ENCODE assay signal across 35 cellular contexts in the genomic region with DNA sequence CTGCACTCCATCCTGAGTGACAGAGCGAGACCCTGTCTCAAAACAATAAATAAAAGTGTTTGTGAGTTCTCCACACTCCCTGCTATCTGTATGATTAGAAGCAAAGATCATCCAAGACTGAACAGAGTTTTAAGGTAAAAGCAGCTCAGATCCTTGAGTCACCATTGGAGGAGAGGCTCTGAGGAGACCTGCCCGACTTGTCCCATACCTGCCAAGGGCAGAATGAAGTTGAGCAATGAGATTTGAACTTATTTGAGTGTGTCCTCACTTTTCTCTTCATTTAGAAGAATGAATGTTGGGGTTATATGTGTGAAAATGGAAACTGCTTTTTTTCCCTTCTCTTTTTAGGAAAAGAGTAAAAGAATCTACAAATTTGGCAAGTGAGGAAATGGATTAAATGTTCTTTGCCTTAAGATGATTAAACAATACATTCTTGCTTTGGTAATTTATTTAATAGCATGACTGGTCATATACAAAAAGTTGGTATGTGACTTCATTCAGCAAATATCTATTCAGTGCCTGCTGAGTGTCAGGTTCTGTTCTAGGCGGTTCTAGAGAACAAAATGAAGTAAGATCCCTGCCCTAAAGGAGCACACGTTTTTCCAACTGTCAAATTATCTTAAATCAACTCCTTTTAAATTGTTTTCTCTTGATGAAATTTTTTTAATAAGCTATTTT.
"Had no signal": no experiment of that assay in that cellular context is flagged by ENCODE, and none has a peak within 500 bp of the region (broad histone marks: within the 10 kb centered on the region; RNA-seq: fewer than 3 reads in every experiment).

No MANE protein-coding gene starts in this region.

- DNase-seq: activated B cell treated with CpG ODN at 0.5 μM for 24 hours; activated CD4-positive, alpha-beta memory T cell treated with anti-CD3 and anti-CD28 coated beads for 36 hours; activated CD4-positive, alpha-beta T cell treated with anti-CD3 and anti-CD28 coated beads, Interleukin-2, amount 10 ng/mL, durations not matched to agents 24 days and 14 days; activated CD8-positive, alpha-beta memory T cell treated with anti-CD3 and anti-CD28 coated beads, Interleukin-2, amount 10 ng/mL, durations not matched to agents 7 days and 5 days; activated CD8-positive, alpha-beta memory T cell treated with anti-CD3 and anti-CD28 coated beads, Interleukin-2, amount 50 U/mL, for 4 hours; activated CD8-positive, alpha-beta T cell treated with anti-CD3 and anti-CD28 coated beads, Interleukin-2, amount 10 ng/mL, durations not matched to agents 7 days and 5 days; activated effector memory CD4-positive, alpha-beta T cell treated with anti-CD3 and anti-CD28 coated beads, Interleukin-2, amount 50 U/mL, for 16 hours; activated naive CD4-positive, alpha-beta T cell treated with anti-CD3 and anti-CD28 coated beads for 36 hours; activated naive CD8-positive, alpha-beta T cell treated with anti-CD3 and anti-CD28 coated beads for 36 hours; activated naive CD8-positive, alpha-beta T cell treated with anti-CD3 and anti-CD28 coated beads, Interleukin-2, amount 50 U/mL, for 24 hours; activated T-cell treated with anti-CD3 and anti-CD28 coated beads, Interleukin-2, amount 50 U/mL, for 24 hours; activated T-cell treated with anti-CD3 and anti-CD28 coated beads, Interleukin-2, amount 50 U/mL, for 72 hours; adrenal gland; amygdala; aorta; central memory CD4-positive, alpha-beta T cell; cerebellar nuclear complex; colonic mucosa; effector CD8-positive, alpha-beta T cell; gastrocnemius medialis; glutamatergic neuron; heart left ventricle; T-helper 1 cell; T-helper 17 cell; T1000; WERI-Rb-1 had no signal

- H3K36me3 ChIP-seq: adrenal gland, breast epithelium, cardiac muscle cell, colonic mucosa, esophagus muscularis mucosa, gastrocnemius medialis, heart left ventricle, WERI-Rb-1 had no signal

- H3K9me3 Mint-ChIP-seq: activated B cell treated with CpG ODN at 0.5 μM for 24 hours; activated CD4-positive, alpha-beta memory T cell treated with anti-CD3 and anti-CD28 coated beads for 36 hours; activated CD4-positive, alpha-beta T cell treated with anti-CD3 and anti-CD28 coated beads, Interleukin-2, amount 10 ng/mL, durations not matched to agents 24 days and 14 days; activated naive CD4-positive, alpha-beta T cell treated with anti-CD3 and anti-CD28 coated beads for 36 hours; activated naive CD4-positive, alpha-beta T cell treated with anti-CD3 and anti-CD28 coated beads, Interleukin-2, amount 50 U/mL, for 24 hours; activated naive CD8-positive, alpha-beta T cell treated with anti-CD3 and anti-CD28 coated beads for 36 hours; activated naive CD8-positive, alpha-beta T cell treated with anti-CD3 and anti-CD28 coated beads, Interleukin-2, amount 50 U/mL, for 24 hours; activated T-cell treated with anti-CD3 and anti-CD28 coated beads, Interleukin-2, amount 50 U/mL, for 24 hours; activated T-cell treated with anti-CD3 and anti-CD28 coated beads, Interleukin-2, amount 50 U/mL, for 72 hours; activated T-helper 2 cell treated with anti-CD3 and anti-CD28 coated beads, Interferon-gamma antibody, Interleukin-2, Interleukin-4, amounts not matched to agents 10 μg/mL and 5 μg/mL and 100 μg/mL, durations not matched to agents 14 hours and 24 hours and 36 hours; T-helper 2 cell treated with Interferon-gamma antibody and Interleukin-4, amounts not matched to agents 5 μg/mL and 100 μg/mL, for 36 hours had no signal

- ATAC-seq: activated CD4-positive, CD25-positive, alpha-beta regulatory T cell treated with anti-CD3 and anti-CD28 coated beads, Interleukin-2, amount 50 U/mL, for 24 hours; activated CD8-positive, alpha-beta memory T cell treated with anti-CD3 and anti-CD28 coated beads, Interleukin-2, amount 10 ng/mL, durations not matched to agents 7 days and 5 days; activated CD8-positive, alpha-beta T cell treated with anti-CD3 and anti-CD28 coated beads, Interleukin-2, amount 10 ng/mL, durations not matched to agents 7 days and 5 days; activated naive CD8-positive, alpha-beta T cell treated with anti-CD3 and anti-CD28 coated beads, Interleukin-2, amount 50 U/mL, for 24 hours; activated T-cell treated with anti-CD3 and anti-CD28 coated beads, Interleukin-2, amount 50 U/mL, for 72 hours; foreskin keratinocyte; gastrocnemius medialis; heart left ventricle; T-helper 17 cell had no signal

- H3K27me3 ChIP-seq: adrenal gland, breast epithelium, cardiac muscle cell, colonic mucosa, esophagus muscularis mucosa, foreskin keratinocyte, gastrocnemius medialis, heart left ventricle had no signal

- H3K4me1 Mint-ChIP-seq: activated B cell treated with CpG ODN at 0.5 μM for 24 hours; activated CD4-positive, alpha-beta T cell treated with anti-CD3 and anti-CD28 coated beads, Interleukin-2, amount 10 ng/mL, durations not matched to agents 24 days and 14 days; activated CD8-positive, alpha-beta memory T cell treated with anti-CD3 and anti-CD28 coated beads, Interleukin-2, amount 10 ng/mL, durations not matched to agents 7 days and 5 days; activated naive CD4-positive, alpha-beta T cell treated with anti-CD3 and anti-CD28 coated beads, Interleukin-2, amount 50 U/mL, for 24 hours; activated naive CD8-positive, alpha-beta T cell treated with anti-CD3 and anti-CD28 coated beads for 36 hours; activated naive CD8-positive, alpha-beta T cell treated with anti-CD3 and anti-CD28 coated beads, Interleukin-2, amount 50 U/mL, for 24 hours; T-helper 17 cell had no signal

- H3K36me3 Mint-ChIP-seq: activated CD4-positive, alpha-beta memory T cell treated with anti-CD3 and anti-CD28 coated beads for 36 hours; activated CD8-positive, alpha-beta memory T cell treated with anti-CD3 and anti-CD28 coated beads, Interleukin-2, amount 10 ng/mL, durations not matched to agents 7 days and 5 days; activated naive CD4-positive, alpha-beta T cell treated with anti-CD3 and anti-CD28 coated beads, Interleukin-2, amount 50 U/mL, for 24 hours; activated naive CD8-positive, alpha-beta T cell treated with anti-CD3 and anti-CD28 coated beads for 36 hours; brain had no signal

- H3K4me1 ChIP-seq: adrenal gland, breast epithelium, colonic mucosa, esophagus muscularis mucosa, foreskin keratinocyte, gastrocnemius medialis, heart left ventricle had no signal

- H3K27ac Mint-ChIP-seq: activated B cell treated with CpG ODN at 0.5 μM for 24 hours; activated CD4-positive, alpha-beta memory T cell treated with anti-CD3 and anti-CD28 coated beads for 36 hours; activated CD4-positive, alpha-beta T cell treated with anti-CD3 and anti-CD28 coated beads, Interleukin-2, amount 10 ng/mL, durations not matched to agents 24 days and 14 days; activated CD8-positive, alpha-beta memory T cell treated with anti-CD3 and anti-CD28 coated beads, Interleukin-2, amount 10 ng/mL, durations not matched to agents 7 days and 5 days; activated CD8-positive, alpha-beta T cell treated with anti-CD3 and anti-CD28 coated beads, Interleukin-2, amount 10 ng/mL, durations not matched to agents 7 days and 5 days; activated naive CD4-positive, alpha-beta T cell treated with anti-CD3 and anti-CD28 coated beads for 36 hours; activated naive CD4-positive, alpha-beta T cell treated with anti-CD3 and anti-CD28 coated beads, Interleukin-2, amount 50 U/mL, for 24 hours; activated naive CD8-positive, alpha-beta T cell treated with anti-CD3 and anti-CD28 coated beads for 36 hours; activated naive CD8-positive, alpha-beta T cell treated with anti-CD3 and anti-CD28 coated beads, Interleukin-2, amount 50 U/mL, for 24 hours; activated T-cell treated with anti-CD3 and anti-CD28 coated beads, Interleukin-2, amount 50 U/mL, for 24 hours; activated T-cell treated with anti-CD3 and anti-CD28 coated beads, Interleukin-2, amount 50 U/mL, for 72 hours; activated T-helper 2 cell treated with anti-CD3 and anti-CD28 coated beads, Interferon-gamma antibody, Interleukin-2, Interleukin-4, amounts not matched to agents 10 μg/mL and 5 μg/mL and 100 μg/mL, durations not matched to agents 14 hours and 24 hours and 36 hours; T-helper 17 cell; T-helper 2 cell treated with Interferon-gamma antibody and Interleukin-4, amounts not matched to agents 5 μg/mL and 100 μg/mL, for 36 hours had no signal

- H3K9me3 ChIP-seq: adrenal gland, breast epithelium, colonic mucosa, esophagus muscularis mucosa, gastrocnemius medialis, heart left ventricle had no signal

- H3K4me3 Mint-ChIP-seq: activated B cell treated with CpG ODN at 0.5 μM for 24 hours; activated CD4-positive, alpha-beta memory T cell treated with anti-CD3 and anti-CD28 coated beads for 36 hours; activated CD4-positive, alpha-beta T cell treated with anti-CD3 and anti-CD28 coated beads, Interleukin-2, amount 10 ng/mL, durations not matched to agents 24 days and 14 days; activated CD8-positive, alpha-beta memory T cell treated with anti-CD3 and anti-CD28 coated beads, Interleukin-2, amount 10 ng/mL, durations not matched to agents 7 days and 5 days; activated CD8-positive, alpha-beta T cell treated with anti-CD3 and anti-CD28 coated beads, Interleukin-2, amount 10 ng/mL, durations not matched to agents 7 days and 5 days; activated naive CD4-positive, alpha-beta T cell treated with anti-CD3 and anti-CD28 coated beads for 36 hours; activated naive CD4-positive, alpha-beta T cell treated with anti-CD3 and anti-CD28 coated beads, Interleukin-2, amount 50 U/mL, for 24 hours; activated naive CD8-positive, alpha-beta T cell treated with anti-CD3 and anti-CD28 coated beads for 36 hours; activated naive CD8-positive, alpha-beta T cell treated with anti-CD3 and anti-CD28 coated beads, Interleukin-2, amount 50 U/mL, for 24 hours; activated T-cell treated with anti-CD3 and anti-CD28 coated beads, Interleukin-2, amount 50 U/mL, for 24 hours; activated T-cell treated with anti-CD3 and anti-CD28 coated beads, Interleukin-2, amount 50 U/mL, for 72 hours; brain; T-helper 17 cell; T-helper 2 cell treated with Interferon-gamma antibody and Interleukin-4, amounts not matched to agents 5 μg/mL and 100 μg/mL, for 36 hours had no signal

- H3K27me3 Mint-ChIP-seq: brain had no signal

- H3K4me3 ChIP-seq: adrenal gland, breast epithelium, cardiac muscle cell, colonic mucosa, esophagus muscularis mucosa, gastrocnemius medialis, heart left ventricle had no signal

- H3K27ac ChIP-seq: adrenal gland, breast epithelium, cardiac muscle cell, colonic mucosa, esophagus muscularis mucosa, foreskin keratinocyte, gastrocnemius medialis, heart left ventricle, WERI-Rb-1 had no signal
